8 cellular contexts compared by ENCODE assay signal in the genomic region with DNA sequence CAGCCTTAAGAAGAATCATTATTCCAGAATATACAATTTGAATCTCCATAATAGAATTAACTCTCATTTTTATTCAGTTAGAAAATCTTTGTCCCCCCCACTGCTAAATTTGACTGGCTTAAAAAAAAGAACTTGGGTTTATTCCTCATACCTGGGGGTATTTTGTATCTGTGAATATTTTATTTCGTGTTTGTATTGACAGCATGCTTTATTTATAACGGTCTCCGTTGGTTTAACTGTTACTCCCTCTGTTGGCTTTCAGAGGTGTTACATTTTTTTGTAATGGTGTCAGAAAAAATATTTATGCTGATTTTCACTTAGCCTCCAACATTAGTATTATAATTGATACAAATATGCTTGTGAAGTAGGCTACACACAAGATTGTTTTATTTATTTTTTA.
DNase-seq lines count a peak whose midpoint lies in the region; ATAC-seq, FAIRE-seq and TF ChIP-seq lines count a peak whose summit lies in the region.

No MANE protein-coding gene starts in this region.

- DNase-seq in AG20443 (ENCODE audit: low spot score): peak; percentile 38
- no peak for DNase-seq in GM19239 (ENCODE audit: insufficient read length, low spot score)
- DNase-seq in iris pigment epithelial cell (ENCODE audit: low read depth): peak; percentile 4
- no peak for DNase-seq in stimulated activated CD4-positive, alpha-beta T cell treated with anti-CD3 and anti-CD28 coated beads, Interleukin-2, amount 100 ng/mL, for 48 hours

- FAIRE-seq in GM19239 (lab: Jason Lieb, UNC): peak; percentile 81

- TF ChIP-seq CTCF in VCaP (conservative IDR thresholded peaks at IDR 0.05): peak; percentile 62

- no peak overlapping the region for H3K27ac ChIP-seq in VCaP

- ATAC-seq in GM19035 (IDR thresholded peaks at IDR 0.05; ENCODE audit: unreplicated experiment) (no peak), HG02938 (IDR thresholded peaks at IDR 0.05; ENCODE audit: unreplicated experiment) (no peak), HG02981 (IDR thresholded peaks at IDR 0.05; ENCODE audit: unreplicated experiment) (no peak)

Comparison
In these comparisons a context has a peak if more than half of its experiments do, and no peak if none do; other contexts are left out.
1. DNase-seq: peak in AG20443 (single experiment) and iris pigment epithelial cell (single experiment); none in GM19239 (single experiment) and stimulated activated CD4-positive, alpha-beta T cell treated with anti-CD3 and anti-CD28 coated beads, Interleukin-2, amount 100 ng/mL, for 48 hours (0 of 2).